Comparison of ENCODE assay signal across 30 cellular contexts in the genomic region with DNA sequence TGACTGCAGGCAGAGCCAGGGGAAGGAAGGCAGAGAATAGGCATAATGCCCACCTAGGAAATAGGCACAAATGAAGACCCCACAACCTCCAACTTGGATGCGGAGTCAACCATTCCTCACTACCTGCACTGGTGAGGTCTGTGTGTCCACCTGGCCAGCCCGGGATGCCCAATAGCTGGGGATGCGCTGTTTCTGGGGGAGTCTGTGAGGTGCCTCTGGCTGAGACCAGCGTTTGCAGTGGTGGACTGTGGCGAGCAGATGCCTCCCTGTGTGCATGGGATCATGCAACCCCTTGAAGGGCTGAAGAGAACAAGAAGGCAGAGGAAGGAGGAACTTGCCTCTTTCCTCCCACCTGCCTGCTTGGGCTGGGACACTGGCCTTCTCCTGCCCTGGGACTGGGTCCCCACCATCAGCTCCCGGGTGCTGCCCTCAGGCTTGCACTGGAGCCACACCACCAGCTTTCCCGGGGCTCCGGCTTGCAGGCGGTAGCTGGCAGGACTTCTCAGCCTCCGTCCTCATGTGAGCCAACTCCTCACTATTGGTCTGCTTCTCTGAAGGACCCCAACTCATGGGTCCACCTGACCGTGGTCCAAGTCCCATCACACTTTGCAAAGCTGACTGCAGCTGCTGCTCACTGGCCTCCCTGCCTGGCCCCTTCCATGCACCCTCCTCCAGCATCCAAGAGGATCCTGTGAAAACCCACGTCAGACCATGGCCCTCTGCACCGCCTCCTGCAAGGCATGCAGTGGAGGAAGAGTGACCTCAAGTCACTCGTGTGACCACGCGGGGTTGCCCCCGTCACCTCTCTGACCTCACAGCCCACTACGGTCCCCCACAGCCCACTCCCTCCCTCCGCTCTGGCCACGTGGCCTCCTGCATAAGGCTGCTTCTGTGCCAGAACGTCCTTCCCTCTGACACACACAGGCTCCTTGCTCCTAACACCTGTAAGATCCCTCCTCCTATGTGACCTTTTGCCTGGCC. TPM values are rescaled to one million over a fixed set of nuclear protein-coding genes. Genes with fewer than 3 reads are reported as not detected.
DNase-seq lines count a peak whose midpoint lies in the region; ATAC-seq and TF ChIP-seq lines count a peak whose summit lies in the region.
"Had no signal": no experiment of that assay in that cellular context is flagged by ENCODE, and none has a peak within 500 bp of the region (broad histone marks: within the 10 kb centered on the region; RNA-seq: fewer than 3 reads in every experiment).

No MANE protein-coding gene starts in this region.

- no peaks in the 10 kb centered on the region for H3K36me3 Mint-ChIP-seq in chondrocyte (ENCODE audit: low read depth)
- H3K36me3 Mint-ChIP-seq in stimulated activated effector memory CD8-positive, alpha-beta T cell treated with anti-CD3 and anti-CD28 coated beads, Interleukin-12 subunit alpha, Interleukin-12 subunit beta, amount 100 ng/mL, for 72 hours, result no peaks in the 10 kb centered on the region
- H3K36me3 Mint-ChIP-seq in immature natural killer cell, result peaks cover 0 to 4% (median 0%) of the 10 kb centered on the region in 3 donors
- H3K36me3 Mint-ChIP-seq: activated CD8-positive, alpha-beta memory T cell treated with anti-CD3 and anti-CD28 coated beads, Interleukin-2, amount 10 ng/mL, durations not matched to agents 7 days and 5 days; naive thymus-derived CD8-positive, alpha-beta T cell; stimulated activated naive B cell treated with anti-CD40 and anti-IgM and Interleukin-4, amounts not matched to agents 10 μg/mL and 1 μg/mL and 100 μg/mL, for 72 hours had no signal

- intact Hi-C loops in Right ventricle myocardium superior (cut with DNase I) (loop anchor here (5.0 to 10.0 kb wide), 2 partner anchors 94 to 167 kb away; no protein-coding TSS in a partner anchor), mucosa of descending colon (cut with DNase I, micrococcal nuclease) (loop anchor here in 1 of 2 donors (10.0 kb wide), 1 partner anchor 164 kb away; no protein-coding TSS in a partner anchor)

- peak; percentile 39 for DNase-seq in Right ventricle myocardium superior
- DNase-seq in right atrium auricular region (ENCODE audit: low spot score), result no peak
- peak; percentile 84 for DNase-seq in chondrocyte (ENCODE audit: low spot score)
- DNase-seq in mucosa of descending colon, result peak in 2 of 3 donors; percentile 35 to 48
- no peak for DNase-seq in stimulated activated effector memory CD8-positive, alpha-beta T cell treated with anti-CD3 and anti-CD28 coated beads, Interleukin-12 subunit alpha, Interleukin-12 subunit beta, amount 100 ng/mL, for 72 hours (ENCODE audit: low spot score in 2 of 2)
- no peak for DNase-seq in foreskin keratinocyte
- no peak for DNase-seq in NCI-H1417 (lab: John Stamatoyannopoulos, UW)
- DNase-seq in immature natural killer cell, result no peak
- DNase-seq: activated CD4-positive, alpha-beta T cell treated with anti-CD3 and anti-CD28 coated beads, Interleukin-2, amount 10 ng/mL, durations not matched to agents 24 days and 14 days; activated CD8-positive, alpha-beta memory T cell treated with anti-CD3 and anti-CD28 coated beads, Interleukin-2, amount 10 ng/mL, durations not matched to agents 7 days and 5 days; activated naive CD4-positive, alpha-beta T cell treated with anti-CD3 and anti-CD28 coated beads for 36 hours; activated T-cell treated with anti-CD3 and anti-CD28 coated beads, Interleukin-2, amount 50 U/mL, for 48 hours; Caco-2; caudate nucleus; dermis blood vessel endothelial cell; gastrocnemius medialis; GDM1; Karpas-422; midbrain; NCI-H1436 treated with DMSO at 0.1 percent for 48 hours; NCI-H2107; NCI-H774; stimulated activated CD4-positive, alpha-beta T cell treated with anti-CD3 and anti-CD28 coated beads, Interleukin-4, amount 100 ng/mL, for 4 hours; stimulated activated naive B cell treated with anti-CD40 and anti-IgM and Interleukin-4, amounts not matched to agents 10 μg/mL and 1 μg/mL and 100 μg/mL, for 72 hours had no signal

- H3K9me3 ChIP-seq in right atrium auricular region, result no peaks in the 10 kb centered on the region
- H3K9me3 ChIP-seq in mucosa of descending colon, result no peaks in the 10 kb centered on the region
- H3K9me3 ChIP-seq: BLaER1, Caco-2, gastrocnemius medialis, left lung, pancreas, upper lobe of right lung had no signal

- H3K27ac ChIP-seq in right atrium auricular region (no peak overlapping the region), foreskin keratinocyte (no peak overlapping the region)
- H3K27ac ChIP-seq: BLaER1, gastrocnemius medialis, left lung, pancreas, SK-N-MC, upper lobe of right lung had no signal

- H3K9me3 Mint-ChIP-seq in chondrocyte (ENCODE audit: low read depth), result no peaks in the 10 kb centered on the region
- H3K9me3 Mint-ChIP-seq in stimulated activated effector memory CD8-positive, alpha-beta T cell treated with anti-CD3 and anti-CD28 coated beads, Interleukin-12 subunit alpha, Interleukin-12 subunit beta, amount 100 ng/mL, for 72 hours, result no peaks in the 10 kb centered on the region
- H3K9me3 Mint-ChIP-seq in immature natural killer cell, result peaks cover 0 to 3% (median 0%) of the 10 kb centered on the region in 6 donors
- H3K9me3 Mint-ChIP-seq: activated CD4-positive, alpha-beta T cell treated with anti-CD3 and anti-CD28 coated beads, Interleukin-2, amount 10 ng/mL, durations not matched to agents 24 days and 14 days; activated naive CD4-positive, alpha-beta T cell treated with anti-CD3 and anti-CD28 coated beads for 36 hours; naive thymus-derived CD8-positive, alpha-beta T cell had no signal

- no peak overlapping the region for H3K4me3 ChIP-seq in right atrium auricular region
- no peak overlapping the region for H3K4me3 ChIP-seq in mucosa of descending colon
- H3K4me3 ChIP-seq: BLaER1, gastrocnemius medialis, left lung, pancreas, SK-N-MC, upper lobe of right lung had no signal

- H3K4me1 ChIP-seq in right atrium auricular region (peaks cover 0 to 22% of the 10 kb centered on the region in 2 donors), mucosa of descending colon (ENCODE audit: low read depth) (peaks cover 18% of the 10 kb centered on the region), foreskin keratinocyte (no peaks in the 10 kb centered on the region)

- no peak for ATAC-seq in Right ventricle myocardium superior (ENCODE audit: poor library complexity)
- ATAC-seq in mucosa of descending colon, result no peak
- peak; percentile 4 for ATAC-seq in stimulated activated effector memory CD8-positive, alpha-beta T cell treated with anti-CD3 and anti-CD28 coated beads, Interleukin-12 subunit alpha, Interleukin-12 subunit beta, amount 100 ng/mL, for 72 hours
- no peak for ATAC-seq in foreskin keratinocyte
- ATAC-seq: activated CD8-positive, alpha-beta memory T cell treated with anti-CD3 and anti-CD28 coated beads, Interleukin-2, amount 10 ng/mL, durations not matched to agents 7 days and 5 days; gastrocnemius medialis; left lung; naive thymus-derived CD8-positive, alpha-beta T cell; pancreas; stimulated activated naive B cell treated with anti-CD40 and anti-IgM and Interleukin-4, amounts not matched to agents 10 μg/mL and 1 μg/mL and 100 μg/mL, for 72 hours had no signal

- H3K36me3 ChIP-seq in right atrium auricular region (no peaks in the 10 kb centered on the region), mucosa of descending colon (ENCODE audit: low read depth) (no peaks in the 10 kb centered on the region)
- H3K36me3 ChIP-seq: BLaER1, gastrocnemius medialis, left lung, pancreas, upper lobe of right lung had no signal

- H3K27me3 Mint-ChIP-seq in chondrocyte (ENCODE audit: low read depth) (peaks cover 28% of the 10 kb centered on the region), immature natural killer cell (ENCODE audit: low read depth in 3 of 3) (peaks cover 9 to 14% (median 12%) of the 10 kb centered on the region in 3 donors)

- H3K4me1 Mint-ChIP-seq in chondrocyte (ENCODE audit: low read depth) (peaks cover 16% of the 10 kb centered on the region), immature natural killer cell (peaks cover 10 to 15% of the 10 kb centered on the region in 2 donors)
- peaks cover 15% of the 10 kb centered on the region for H3K4me1 Mint-ChIP-seq in stimulated activated effector memory CD8-positive, alpha-beta T cell treated with anti-CD3 and anti-CD28 coated beads, Interleukin-12 subunit alpha, Interleukin-12 subunit beta, amount 100 ng/mL, for 72 hours

- TF ChIP-seq CTCF in right atrium auricular region (IDR thresholded peaks at IDR 0.05) (no peak), chondrocyte (IDR thresholded peaks at IDR 0.05) (no peak), mucosa of descending colon (IDR thresholded peaks at IDR 0.05) (no peak), foreskin keratinocyte (conservative IDR thresholded peaks at IDR 0.05) (no peak)

- H3K27me3 ChIP-seq in right atrium auricular region, result peaks cover 0 to 7% of the 10 kb centered on the region in 2 donors
- H3K27me3 ChIP-seq in foreskin keratinocyte, result peaks cover 55% of the 10 kb centered on the region
- H3K27me3 ChIP-seq: pancreas had no signal

- H3K27ac Mint-ChIP-seq in chondrocyte (ENCODE audit: unreplicated experiment) (no peak overlapping the region), immature natural killer cell (no peak overlapping the region)
- no peak overlapping the region for H3K27ac Mint-ChIP-seq in stimulated activated effector memory CD8-positive, alpha-beta T cell treated with anti-CD3 and anti-CD28 coated beads, Interleukin-12 subunit alpha, Interleukin-12 subunit beta, amount 100 ng/mL, for 72 hours
- H3K27ac Mint-ChIP-seq: activated CD4-positive, alpha-beta T cell treated with anti-CD3 and anti-CD28 coated beads, Interleukin-2, amount 10 ng/mL, durations not matched to agents 24 days and 14 days; activated CD8-positive, alpha-beta memory T cell treated with anti-CD3 and anti-CD28 coated beads, Interleukin-2, amount 10 ng/mL, durations not matched to agents 7 days and 5 days; activated naive CD4-positive, alpha-beta T cell treated with anti-CD3 and anti-CD28 coated beads for 36 hours; stimulated activated naive B cell treated with anti-CD40 and anti-IgM and Interleukin-4, amounts not matched to agents 10 μg/mL and 1 μg/mL and 100 μg/mL, for 72 hours had no signal

- H3K4me3 Mint-ChIP-seq in chondrocyte (ENCODE audit: unreplicated experiment), result no peak overlapping the region
- H3K4me3 Mint-ChIP-seq in stimulated activated effector memory CD8-positive, alpha-beta T cell treated with anti-CD3 and anti-CD28 coated beads, Interleukin-12 subunit alpha, Interleukin-12 subunit beta, amount 100 ng/mL, for 72 hours, result no peak overlapping the region
- H3K4me3 Mint-ChIP-seq in immature natural killer cell, result peak overlapping the region in 1 of 5 donors; percentile 15
- H3K4me3 Mint-ChIP-seq: activated CD4-positive, alpha-beta T cell treated with anti-CD3 and anti-CD28 coated beads, Interleukin-2, amount 10 ng/mL, durations not matched to agents 24 days and 14 days; activated CD8-positive, alpha-beta memory T cell treated with anti-CD3 and anti-CD28 coated beads, Interleukin-2, amount 10 ng/mL, durations not matched to agents 7 days and 5 days; activated naive CD4-positive, alpha-beta T cell treated with anti-CD3 and anti-CD28 coated beads for 36 hours; stimulated activated naive B cell treated with anti-CD40 and anti-IgM and Interleukin-4, amounts not matched to agents 10 μg/mL and 1 μg/mL and 100 μg/mL, for 72 hours had no signal

RNA-seq across cellular contexts. Expression of a gene that starts 2.7 kb away (rescaled TPM):
- total RNA-seq in Right ventricle myocardium superior, result 3.3 TPM
- 1 to 10 TPM; 1.1 to 2.0 TPM for total RNA-seq in right atrium auricular region
- 0.60 to 1.2 TPM (median 1.1 TPM) in 3 replicates for total RNA-seq in chondrocyte
- 100 to 1,000 TPM in 2 of 3 donors, 10 to 100 TPM in 1; 98.4 to 200 (median 167) TPM for total RNA-seq in mucosa of descending colon
- total RNA-seq in foreskin keratinocyte, result 0.11 and 0.14 TPM in 2 replicates
- 0.10 and 0.13 TPM in 2 replicates for polyA plus RNA-seq in foreskin keratinocyte
- polyA plus RNA-seq in immature natural killer cell, result 1 to 10 TPM in 1 of 3 donors, under 1 TPM in 2; 0.40 to 2.3 (median 0.61) TPM

Comparison
In these comparisons a context has a peak if more than half of its experiments do, and no peak if none do; other contexts are left out.
1. DNase-seq: peak in Right ventricle myocardium superior (single experiment), chondrocyte (single experiment) and mucosa of descending colon (2 of 3); none in right atrium auricular region (single experiment), stimulated activated effector memory CD8-positive, alpha-beta T cell treated with anti-CD3 and anti-CD28 coated beads, Interleukin-12 subunit alpha, Interleukin-12 subunit beta, amount 100 ng/mL, for 72 hours (0 of 2), foreskin keratinocyte (0 of 2), NCI-H1417 (0 of 3) and immature natural killer cell (0 of 3).
2. RNA of a gene that starts 2.7 kb away (total RNA-seq): 98.4 to 200 TPM in mucosa of descending colon; 3.3 TPM in Right ventricle myocardium superior (single experiment), 1.1 to 2.0 TPM in right atrium auricular region, 0.60 to 1.2 TPM in chondrocyte and 0.11 to 0.14 TPM in foreskin keratinocyte; every median in the first group is over 10 times any median in the second.